Comparison of ENCODE assay signal across 1 cellular context in the genomic region with DNA sequence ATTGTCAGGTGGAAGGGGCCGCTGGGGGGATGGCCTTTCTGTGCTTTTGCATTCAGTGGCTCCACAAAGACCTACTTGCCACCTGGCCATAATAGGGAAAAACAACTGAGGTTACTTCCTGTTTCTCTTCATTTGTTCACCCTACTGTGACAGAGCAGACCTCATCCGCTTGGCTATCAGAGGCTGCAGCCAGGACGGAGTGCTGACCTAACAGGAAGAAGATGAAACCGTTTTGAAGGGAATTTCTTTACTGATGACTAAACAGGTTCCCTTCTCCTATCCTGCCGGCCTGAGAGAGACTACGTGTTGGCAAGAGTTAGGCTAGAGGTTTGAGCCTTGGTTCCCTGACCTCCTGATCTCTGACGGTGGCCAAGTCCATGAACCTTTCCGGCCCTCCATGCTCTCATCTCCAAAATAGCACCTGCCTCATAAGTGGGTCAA.
TF ChIP-seq lines count a peak whose summit lies in the region.

No MANE protein-coding gene starts in this region.

TF ChIP-seq in K562, 482 proteins besides CTCF, POLR2A, EP300 and RAD21 (continued from another document and continues in another):
- TF ChIP-seq CHD7 (IDR thresholded peaks at IDR 0.05; ENCODE audit: low read depth, low read length) (no peak), TRIM28 (IDR thresholded peaks at IDR 0.05) (no peak), NFXL1 (CRISPR knock-in tag; IDR thresholded peaks at IDR 0.05) (no peak), FOS (IDR thresholded peaks at IDR 0.05; ENCODE audit: extremely low read depth, insufficient read length) (no peak), BCOR (IDR thresholded peaks at IDR 0.05) (no peak), NR4A1 (CRISPR knock-in tag; IDR thresholded peaks at IDR 0.05) (no peak), NR4A1 (tag; IDR thresholded peaks at IDR 0.05) (no peak), HDAC8 (tag; IDR thresholded peaks at IDR 0.05) (no peak), XRCC3 (IDR thresholded peaks at IDR 0.05) (no peak), ETV1 (tag; conservative IDR thresholded peaks at IDR 0.05; ENCODE audit: low read depth) (peak; percentile 52), HDAC6 (IDR thresholded peaks at IDR 0.05; ENCODE audit: low read depth, low read length) (no peak), CBX3 (IDR thresholded peaks at IDR 0.05; ENCODE audit: borderline replicate concordance in 1 of 2, low read length in 2 of 2) (peak in 1 of 2 experiments; percentile 29; a peak in 1 of 3 replicates), RBM17 (IDR thresholded peaks at IDR 0.05; ENCODE audit: borderline replicate concordance, low read depth, low read length) (no peak), MAFG (tag; conservative IDR thresholded peaks at IDR 0.05) (0 out of 2 replicates have a peak, but pooled peaks have one; percentile 4), ZNF175 (CRISPR knock-in tag; IDR thresholded peaks at IDR 0.05; ENCODE audit: low read depth) (0 out of 2 replicates have a peak, but pooled peaks have one; percentile 32), TEAD4 (IDR thresholded peaks at IDR 0.05; ENCODE audit: low read length) (peak; percentile 25; the same call in 1 of the 2 replicates), TEAD4 (CRISPR knock-in tag; IDR thresholded peaks at IDR 0.05; ENCODE audit: borderline replicate concordance) (no peak), RBM34 (IDR thresholded peaks at IDR 0.05; ENCODE audit: borderline replicate concordance, insufficient read depth, low read length) (no peak), NRF1 (conservative IDR thresholded peaks at IDR 0.05 in 1 of 2, IDR thresholded peaks at IDR 0.05 in 1 of 2) (no peak), EHMT2 (IDR thresholded peaks at IDR 0.05) (peak; percentile 54; the same call in 1 of the 2 replicates), FOXO4 (CRISPR knock-in tag; IDR thresholded peaks at IDR 0.05) (no peak), PRDM10 (IDR thresholded peaks at IDR 0.05; ENCODE audit: partially characterized antibody) (no peak), PHB2 (IDR thresholded peaks at IDR 0.05; ENCODE audit: low read depth) (no peak)
- TF ChIP-seq, protein P1, sequence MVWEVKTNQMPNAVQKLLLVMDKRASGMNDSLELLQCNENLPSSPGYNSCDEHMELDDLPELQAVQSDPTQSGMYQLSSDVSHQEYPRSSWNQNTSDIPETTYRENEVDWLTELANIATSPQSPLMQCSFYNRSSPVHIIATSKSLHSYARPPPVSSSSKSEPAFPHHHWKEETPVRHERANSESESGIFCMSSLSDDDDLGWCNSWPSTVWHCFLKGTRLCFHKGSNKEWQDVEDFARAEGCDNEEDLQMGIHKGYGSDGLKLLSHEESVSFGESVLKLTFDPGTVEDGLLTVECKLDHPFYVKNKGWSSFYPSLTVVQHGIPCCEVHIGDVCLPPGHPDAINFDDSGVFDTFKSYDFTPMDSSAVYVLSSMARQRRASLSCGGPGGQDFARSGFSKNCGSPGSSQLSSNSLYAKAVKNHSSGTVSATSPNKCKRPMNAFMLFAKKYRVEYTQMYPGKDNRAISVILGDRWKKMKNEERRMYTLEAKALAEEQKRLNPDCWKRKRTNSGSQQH (CRISPR knock-in tag; IDR thresholded peaks at IDR 0.05) = no peak
- TF ChIP-seq, protein P2, sequence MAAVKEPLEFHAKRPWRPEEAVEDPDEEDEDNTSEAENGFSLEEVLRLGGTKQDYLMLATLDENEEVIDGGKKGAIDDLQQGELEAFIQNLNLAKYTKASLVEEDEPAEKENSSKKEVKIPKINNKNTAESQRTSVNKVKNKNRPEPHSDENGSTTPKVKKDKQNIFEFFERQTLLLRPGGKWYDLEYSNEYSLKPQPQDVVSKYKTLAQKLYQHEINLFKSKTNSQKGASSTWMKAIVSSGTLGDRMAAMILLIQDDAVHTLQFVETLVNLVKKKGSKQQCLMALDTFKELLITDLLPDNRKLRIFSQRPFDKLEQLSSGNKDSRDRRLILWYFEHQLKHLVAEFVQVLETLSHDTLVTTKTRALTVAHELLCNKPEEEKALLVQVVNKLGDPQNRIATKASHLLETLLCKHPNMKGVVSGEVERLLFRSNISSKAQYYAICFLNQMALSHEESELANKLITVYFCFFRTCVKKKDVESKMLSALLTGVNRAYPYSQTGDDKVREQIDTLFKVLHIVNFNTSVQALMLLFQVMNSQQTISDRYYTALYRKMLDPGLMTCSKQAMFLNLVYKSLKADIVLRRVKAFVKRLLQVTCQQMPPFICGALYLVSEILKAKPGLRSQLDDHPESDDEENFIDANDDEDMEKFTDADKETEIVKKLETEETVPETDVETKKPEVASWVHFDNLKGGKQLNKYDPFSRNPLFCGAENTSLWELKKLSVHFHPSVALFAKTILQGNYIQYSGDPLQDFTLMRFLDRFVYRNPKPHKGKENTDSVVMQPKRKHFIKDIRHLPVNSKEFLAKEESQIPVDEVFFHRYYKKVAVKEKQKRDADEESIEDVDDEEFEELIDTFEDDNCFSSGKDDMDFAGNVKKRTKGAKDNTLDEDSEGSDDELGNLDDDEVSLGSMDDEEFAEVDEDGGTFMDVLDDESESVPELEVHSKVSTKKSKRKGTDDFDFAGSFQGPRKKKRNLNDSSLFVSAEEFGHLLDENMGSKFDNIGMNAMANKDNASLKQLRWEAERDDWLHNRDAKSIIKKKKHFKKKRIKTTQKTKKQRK (IDR thresholded peaks at IDR 0.05; ENCODE audit: borderline replicate concordance, low read depth, low read length) = no peak
- TF ChIP-seq, protein P3, sequence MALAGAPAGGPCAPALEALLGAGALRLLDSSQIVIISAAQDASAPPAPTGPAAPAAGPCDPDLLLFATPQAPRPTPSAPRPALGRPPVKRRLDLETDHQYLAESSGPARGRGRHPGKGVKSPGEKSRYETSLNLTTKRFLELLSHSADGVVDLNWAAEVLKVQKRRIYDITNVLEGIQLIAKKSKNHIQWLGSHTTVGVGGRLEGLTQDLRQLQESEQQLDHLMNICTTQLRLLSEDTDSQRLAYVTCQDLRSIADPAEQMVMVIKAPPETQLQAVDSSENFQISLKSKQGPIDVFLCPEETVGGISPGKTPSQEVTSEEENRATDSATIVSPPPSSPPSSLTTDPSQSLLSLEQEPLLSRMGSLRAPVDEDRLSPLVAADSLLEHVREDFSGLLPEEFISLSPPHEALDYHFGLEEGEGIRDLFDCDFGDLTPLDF (CRISPR knock-in tag; IDR thresholded peaks at IDR 0.05) = no peak
- TF ChIP-seq, protein P4, sequence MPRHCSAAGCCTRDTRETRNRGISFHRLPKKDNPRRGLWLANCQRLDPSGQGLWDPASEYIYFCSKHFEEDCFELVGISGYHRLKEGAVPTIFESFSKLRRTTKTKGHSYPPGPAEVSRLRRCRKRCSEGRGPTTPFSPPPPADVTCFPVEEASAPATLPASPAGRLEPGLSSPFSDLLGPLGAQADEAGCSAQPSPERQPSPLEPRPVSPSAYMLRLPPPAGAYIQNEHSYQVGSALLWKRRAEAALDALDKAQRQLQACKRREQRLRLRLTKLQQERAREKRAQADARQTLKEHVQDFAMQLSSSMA (CRISPR knock-in tag; IDR thresholded peaks at IDR 0.05) = no peak
- TF ChIP-seq, protein P5, sequence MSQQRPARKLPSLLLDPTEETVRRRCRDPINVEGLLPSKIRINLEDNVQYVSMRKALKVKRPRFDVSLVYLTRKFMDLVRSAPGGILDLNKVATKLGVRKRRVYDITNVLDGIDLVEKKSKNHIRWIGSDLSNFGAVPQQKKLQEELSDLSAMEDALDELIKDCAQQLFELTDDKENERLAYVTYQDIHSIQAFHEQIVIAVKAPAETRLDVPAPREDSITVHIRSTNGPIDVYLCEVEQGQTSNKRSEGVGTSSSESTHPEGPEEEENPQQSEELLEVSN (IDR thresholded peaks at IDR 0.05; ENCODE audit: borderline replicate concordance in 1 of 2, extremely low read depth in 1 of 2, insufficient read depth in 1 of 2, insufficient read length in 1 of 2, low read depth in 1 of 2, low read length in 1 of 2, poor library complexity in 1 of 2, severe bottlenecking in 1 of 2) = no peak
